Comparison of ENCODE assay signal across 12 cellular contexts in genomic region chr3:42099020-42099765, GRCh38. TPM values are rescaled to one million over a fixed set of nuclear protein-coding genes. Genes with fewer than 3 reads are reported as not detected.
A peak's percentile ranks its signal among the peaks of the same experiment; 100 is the strongest.
DNase-seq lines count a peak whose midpoint lies in the region; ATAC-seq and TF ChIP-seq lines count a peak whose summit lies in the region.
"Had no signal": no experiment of that assay in that cellular context is flagged by ENCODE, and none has a peak within 500 bp of the region (broad histone marks: within the 10 kb centered on the region; RNA-seq: fewer than 3 reads in every experiment).

No MANE protein-coding gene starts in this region.

- H3K9me3 ChIP-seq in adipocyte (ENCODE audit: control insufficient read depth, low read length) = no peaks in the 10 kb centered on the region
- H3K9me3 ChIP-seq in right atrium auricular region = no peaks in the 10 kb centered on the region

- H3F3A ChIP-seq in GM23338 (replicated peaks; ENCODE audit: low read depth) = no peaks in the 10 kb centered on the region

- no peak for TF ChIP-seq CTCF in GM23338 (conservative IDR thresholded peaks at IDR 0.05; ENCODE audit: low read depth in 2 of 2)
- TF ChIP-seq CTCF in right atrium auricular region (IDR thresholded peaks at IDR 0.05) = no peak
- no peak for TF ChIP-seq CTCF in foreskin keratinocyte (conservative IDR thresholded peaks at IDR 0.05)

- peaks cover 15% of the 10 kb centered on the region for H3K27me3 Mint-ChIP-seq in GM23338 (ENCODE audit: insufficient read depth, low read depth, poor library complexity)
- H3K27me3 Mint-ChIP-seq: CD4-positive, alpha-beta T cell; progenitor cell of endocrine pancreas; T-cell had no signal

- no peak overlapping the region for H3K27ac Mint-ChIP-seq in GM23338
- peak overlapping the region; percentile 64 for H3K27ac Mint-ChIP-seq in stimulated activated effector memory CD8-positive, alpha-beta T cell treated with anti-CD3 and anti-CD28 coated beads, Interleukin-12 subunit alpha, Interleukin-12 subunit beta, amount 100 ng/mL, for 72 hours
- H3K27ac Mint-ChIP-seq: activated T-cell treated with anti-CD3 and anti-CD28 coated beads, Interleukin-2, amount 50 U/mL, for 72 hours; CD4-positive, alpha-beta T cell; T-cell had no signal

- H3K4me2 ChIP-seq in GM23338 = no peak overlapping the region

- no peak overlapping the region for H3K4me3 Mint-ChIP-seq in GM23338
- no peak overlapping the region for H3K4me3 Mint-ChIP-seq in stimulated activated effector memory CD8-positive, alpha-beta T cell treated with anti-CD3 and anti-CD28 coated beads, Interleukin-12 subunit alpha, Interleukin-12 subunit beta, amount 100 ng/mL, for 72 hours
- H3K4me3 Mint-ChIP-seq: activated T-cell treated with anti-CD3 and anti-CD28 coated beads, Interleukin-2, amount 50 U/mL, for 72 hours; CD4-positive, alpha-beta T cell; T-cell had no signal

- peaks cover 19% of the 10 kb centered on the region for H3K36me3 Mint-ChIP-seq in GM23338 (ENCODE audit: low read depth)
- H3K36me3 Mint-ChIP-seq in stimulated activated effector memory CD8-positive, alpha-beta T cell treated with anti-CD3 and anti-CD28 coated beads, Interleukin-12 subunit alpha, Interleukin-12 subunit beta, amount 100 ng/mL, for 72 hours = peaks cover 18% of the 10 kb centered on the region
- H3K36me3 Mint-ChIP-seq: T-cell had no signal

- peaks cover 4% of the 10 kb centered on the region for H3K79me2 ChIP-seq in GM23338 (replicated peaks; ENCODE audit: insufficient read depth)

- H3K36me3 ChIP-seq in GM23338 (ENCODE audit: insufficient read depth) (no peaks in the 10 kb centered on the region), adipocyte (ENCODE audit: control insufficient read depth, insufficient read depth, low read length, severe bottlenecking) (peaks cover 11% of the 10 kb centered on the region), right atrium auricular region (no peaks in the 10 kb centered on the region)

- H3K9me3 Mint-ChIP-seq in GM23338 = peaks cover 15% of the 10 kb centered on the region
- no peaks in the 10 kb centered on the region for H3K9me3 Mint-ChIP-seq in stimulated activated effector memory CD8-positive, alpha-beta T cell treated with anti-CD3 and anti-CD28 coated beads, Interleukin-12 subunit alpha, Interleukin-12 subunit beta, amount 100 ng/mL, for 72 hours
- H3K9me3 Mint-ChIP-seq: activated T-cell treated with anti-CD3 and anti-CD28 coated beads, Interleukin-2, amount 50 U/mL, for 72 hours; CD4-positive, alpha-beta T cell; T-cell had no signal

- H3K9ac ChIP-seq in adipocyte (ENCODE audit: low read length) = peak overlapping the region; percentile 28

- no peaks in the 10 kb centered on the region for H3K9me2 ChIP-seq in GM23338 (ENCODE audit: insufficient read depth)

- peaks cover 18% of the 10 kb centered on the region for H3K4me1 Mint-ChIP-seq in GM23338
- H3K4me1 Mint-ChIP-seq in stimulated activated effector memory CD8-positive, alpha-beta T cell treated with anti-CD3 and anti-CD28 coated beads, Interleukin-12 subunit alpha, Interleukin-12 subunit beta, amount 100 ng/mL, for 72 hours = peaks cover 12% of the 10 kb centered on the region

- no peak overlapping the region for H3K27ac ChIP-seq in GM23338 (ENCODE audit: low read depth)
- H3K27ac ChIP-seq in right atrium auricular region = peak overlapping the region; percentile 54 to 82
- no peak overlapping the region for H3K27ac ChIP-seq in foreskin keratinocyte

- no peak overlapping the region for H3K4me3 ChIP-seq in GM23338
- H3K4me3 ChIP-seq in adipocyte (ENCODE audit: low read length) = no peak overlapping the region
- no peak overlapping the region for H3K4me3 ChIP-seq in right atrium auricular region

- H4K20me1 ChIP-seq in GM23338 (replicated peaks; ENCODE audit: insufficient read depth) = no peaks in the 10 kb centered on the region

- peak; percentile 18 for ATAC-seq in GM23338
- no peak for ATAC-seq in stimulated activated effector memory CD8-positive, alpha-beta T cell treated with anti-CD3 and anti-CD28 coated beads, Interleukin-12 subunit alpha, Interleukin-12 subunit beta, amount 100 ng/mL, for 72 hours
- ATAC-seq in GM19455 (IDR thresholded peaks at IDR 0.05; ENCODE audit: unreplicated experiment) = no peak
- ATAC-seq in foreskin keratinocyte = no peak

- DNase-seq in GM23338 (ENCODE audit: low spot score) (no peak), adipocyte (ENCODE audit: low read depth) (no peak), right atrium auricular region (ENCODE audit: low spot score) (peak; percentile 55), NCI-H1092 treated with DMSO at 0.1 percent for 48 hours (lab: John Stamatoyannopoulos, UW) (no peak), foreskin keratinocyte (no peak)
- DNase-seq in stimulated activated effector memory CD8-positive, alpha-beta T cell treated with anti-CD3 and anti-CD28 coated beads, Interleukin-12 subunit alpha, Interleukin-12 subunit beta, amount 100 ng/mL, for 72 hours (ENCODE audit: low spot score in 2 of 2) = no peak
- DNase-seq in stimulated activated CD4-positive, alpha-beta T cell treated with anti-CD3 and anti-CD28 coated beads, Interleukin-4, amount 100 ng/mL, for 24 hours = no peak

- H2AFZ ChIP-seq in GM23338 = no peak overlapping the region

- no peaks in the 10 kb centered on the region for H3K27me3 ChIP-seq in GM23338 (ENCODE audit: insufficient read depth)
- H3K27me3 ChIP-seq in adipocyte (replicated peaks; ENCODE audit: control insufficient read depth, insufficient read depth, low read length) = no peaks in the 10 kb centered on the region
- H3K27me3 ChIP-seq in right atrium auricular region = no peaks in the 10 kb centered on the region
- H3K27me3 ChIP-seq in foreskin keratinocyte = no peaks in the 10 kb centered on the region

- peaks cover 17% of the 10 kb centered on the region for H3K4me1 ChIP-seq in GM23338 (ENCODE audit: insufficient read depth)
- peaks cover 57% of the 10 kb centered on the region for H3K4me1 ChIP-seq in adipocyte (ENCODE audit: control insufficient read depth, insufficient read depth, low read length)
- peaks cover 0 to 84% of the 10 kb centered on the region in 2 donors for H3K4me1 ChIP-seq in right atrium auricular region
- peaks cover 9% of the 10 kb centered on the region for H3K4me1 ChIP-seq in foreskin keratinocyte

TF ChIP-seq in GM23338, 12 proteins besides CTCF, POLR2A, EP300 and RAD21 (continues in another document):
- TF ChIP-seq ZNF331 (CRISPR knock-in tag; IDR thresholded peaks at IDR 0.05; ENCODE audit: low read depth) = no peak
- TF ChIP-seq POLR2AphosphoS5 (IDR thresholded peaks at IDR 0.05; ENCODE audit: low read depth) = no peak
- no peak for TF ChIP-seq ZNF114 (CRISPR knock-in tag; IDR thresholded peaks at IDR 0.05)
- TF ChIP-seq REST (IDR thresholded peaks at IDR 0.05; ENCODE audit: unreplicated experiment) = no peak
- no peak for TF ChIP-seq NANOG (IDR thresholded peaks at IDR 0.05; ENCODE audit: borderline replicate concordance)
- no peak for TF ChIP-seq STAT1 (IDR thresholded peaks at IDR 0.05; ENCODE audit: unreplicated experiment)

RNA-seq across cellular contexts. Expression of gene TRAK1, which starts 8.0 kb away (rescaled TPM):
- 47.4 and 50.1 TPM in 2 replicates for total RNA-seq in GM23338 (2014; rRNA removed; shearing (Covaris generic))
- polyA plus RNA-seq in GM23338 (2016; fragmentation: Nextera tagmentation; extraction: Ambion mirVana) = 12.2 and 13.4 TPM in 2 replicates
- total RNA-seq in right atrium auricular region = 100 to 1,000 TPM; 172 to 259 TPM
- total RNA-seq in foreskin keratinocyte = 39.9 and 40.4 TPM in 2 replicates
- 15.5 and 16.0 TPM in 2 replicates for polyA plus RNA-seq in foreskin keratinocyte

Comparison
In these comparisons a context has a peak if more than half of its experiments do, and no peak if none do; other contexts are left out.
1. H3K27ac ChIP-seq: peak in right atrium auricular region (2 of 2); none in GM23338 (single experiment) and foreskin keratinocyte (single experiment).